19 cellular contexts compared by ENCODE assay signal in genomic region chr3:151969026-151969658, GRCh38.
DNase-seq lines count a peak whose midpoint lies in the region; ATAC-seq, FAIRE-seq and TF ChIP-seq lines count a peak whose summit lies in the region.
"Had no signal": no experiment of that assay in that cellular context is flagged by ENCODE, and none has a peak within 500 bp of the region (broad histone marks: within the 10 kb centered on the region; RNA-seq: fewer than 3 reads in every experiment).

No MANE protein-coding gene starts in this region.

- H3K9ac ChIP-seq in K562 (ENCODE audit: insufficient read depth in 1 of 2, low read depth in 2 of 2, low read length in 2 of 2) (no peak overlapping the region), PC-3 (ENCODE audit: low read length) (no peak overlapping the region)

- DNase-seq in cardiac muscle cell (ENCODE audit: low read depth in 1 of 2, low spot score in 1 of 2) (no peak), left ventricle myocardium superior (no peak), K562 (ENCODE audit: extremely low read depth in 1 of 4, low spot score in 3 of 4) (no peak), left lobe of liver (ENCODE audit: low spot score) (no peak), PC-3 (no peak), NK-92 (lab: John Stamatoyannopoulos, UW; ENCODE audit: unreplicated experiment) (no peak)
- no peak for DNase-seq in CD8-positive, alpha-beta memory T cell
- DNase-seq: CD4-positive, CD25-positive, alpha-beta regulatory T cell; DND-41; GF-D8; GOT3; MV-4-11; NCI-H1417 treated with DMSO at 0.1 percent for 48 hours; NCI-H2081; NCI-H2227 treated with DMSO at 0.1 percent for 48 hours; NCI-H524 treated with DMSO at 0.1 percent for 48 hours; PC-9 had no signal

- peak overlapping the region; percentile 50 for H3K27ac ChIP-seq in cardiac muscle cell
- H3K27ac ChIP-seq in K562 (ENCODE audit: extremely low read depth, low read depth, low read length), result no peak overlapping the region
- H3K27ac ChIP-seq in PC-3 (ENCODE audit: low read length), result no peak overlapping the region
- H3K27ac ChIP-seq in CD8-positive, alpha-beta memory T cell (ENCODE audit: low read depth, low read length), result no peak overlapping the region
- H3K27ac ChIP-seq: PC-9 had no signal

- H3K4me2 ChIP-seq in K562 (ENCODE audit: insufficient read depth, low read length) (no peak overlapping the region), PC-3 (ENCODE audit: low read length) (no peak overlapping the region)
- H3K4me2 ChIP-seq: PC-9 had no signal

- H3K79me2 ChIP-seq in K562 (ENCODE audit: control insufficient read depth, insufficient read depth, low read length) (no peaks in the 10 kb centered on the region), PC-3 (ENCODE audit: low read length) (no peaks in the 10 kb centered on the region)

- ATAC-seq in left ventricle myocardium superior (no peak), K562 (no peak), left lobe of liver (peak; percentile 60), PC-3 (no peak), HG02623 (IDR thresholded peaks at IDR 0.05; ENCODE audit: unreplicated experiment) (no peak)

- POLR2A ChIA-PET in K562 (lab: Yijun Ruan, JAX) (no interaction called here), PC-3 (lab: Charles Lee; ENCODE audit: unreplicated experiment) (no interaction called here)
- POLR2A ChIA-PET in CD8-positive, alpha-beta memory T cell (lab: Charles Lee), result no interaction called here

- peaks cover 0 to 7% (median 0%) of the 10 kb centered on the region in 5 donors for H3K9me3 Mint-ChIP-seq in CD8-positive, alpha-beta memory T cell

- H3K27me3 Mint-ChIP-seq in CD8-positive, alpha-beta memory T cell, result peaks cover 6 to 13% of the 10 kb centered on the region in 2 donors

- no TSS peak for BruUV-seq in K562 (replicated peaks; lab: Mats Ljungman, UMichigan)
- BruUV-seq in PC-3 (replicated peaks; lab: Mats Ljungman, UMichigan), result no TSS peak

- H4K20me1 ChIP-seq in K562 (replicated peaks; ENCODE audit: control insufficient read depth, insufficient read depth, low read length) (no peaks in the 10 kb centered on the region), PC-3 (ENCODE audit: low read length) (no peaks in the 10 kb centered on the region)

- in situ Hi-C loops in K562 (cut with MboI), result no loop called here

- TF ChIP-seq EP300 in K562 (IDR thresholded peaks at IDR 0.05; ENCODE audit: low read length), result no peak

- H2AFZ ChIP-seq in K562 (ENCODE audit: low read depth, low read length), result no peak overlapping the region
- no peak overlapping the region for H2AFZ ChIP-seq in PC-3 (ENCODE audit: low read length)
- H2AFZ ChIP-seq: PC-9 had no signal

- H3K9me2 ChIP-seq in PC-3 (replicated peaks; ENCODE audit: low read length), result no peaks in the 10 kb centered on the region

- 8% methylated on average over 2 of the region's 2 CpGs for WGBS in K562 (ENCODE audit: insufficient coverage, low coverage, missing lambda C conversion rate)

- no peaks in the 10 kb centered on the region for H3K4me1 Mint-ChIP-seq in CD8-positive, alpha-beta memory T cell
- H3K4me1 Mint-ChIP-seq: CD4-positive, CD25-positive, alpha-beta regulatory T cell had no signal

- no peaks in the 10 kb centered on the region for H3K36me3 ChIP-seq in cardiac muscle cell
- no peaks in the 10 kb centered on the region for H3K36me3 ChIP-seq in K562 (ENCODE audit: control insufficient read depth, insufficient read depth, low read length)
- no peaks in the 10 kb centered on the region for H3K36me3 ChIP-seq in PC-3 (ENCODE audit: low read depth, low read length)
- no peaks in the 10 kb centered on the region for H3K36me3 ChIP-seq in CD8-positive, alpha-beta memory T cell (ENCODE audit: insufficient read depth, low read length)

- peaks cover 38% of the 10 kb centered on the region for H3K4me1 ChIP-seq in cardiac muscle cell (ENCODE audit: low read depth)
- H3K4me1 ChIP-seq in K562 (replicated peaks in 1 of 2; ENCODE audit: control insufficient read depth in 2 of 2, insufficient read depth in 2 of 2, low read length in 2 of 2), result no peaks in the 10 kb centered on the region
- H3K4me1 ChIP-seq in PC-3 (ENCODE audit: insufficient read depth, low read length), result peaks cover 31% of the 10 kb centered on the region
- no peaks in the 10 kb centered on the region for H3K4me1 ChIP-seq in CD8-positive, alpha-beta memory T cell (ENCODE audit: insufficient read depth, low read length)

- no peak for TF ChIP-seq POLR2A in K562 (conservative IDR thresholded peaks at IDR 0.05)

- no peak overlapping the region for H3K4me3 ChIP-seq in cardiac muscle cell
- no peak overlapping the region for H3K4me3 ChIP-seq in K562
- H3K4me3 ChIP-seq in PC-3 (ENCODE audit: low read length), result no peak overlapping the region
- H3K4me3 ChIP-seq in CD8-positive, alpha-beta memory T cell (ENCODE audit: low read length), result no peak overlapping the region
- H3K4me3 ChIP-seq: PC-9 had no signal

- FAIRE-seq in K562 (lab: Jason Lieb, UNC), result no peak
- FAIRE-seq: A204.1 had no signal

- no peaks in the 10 kb centered on the region for H3K27me3 ChIP-seq in cardiac muscle cell
- no peaks in the 10 kb centered on the region for H3K27me3 ChIP-seq in K562 (ENCODE audit: control insufficient read depth in 2 of 2, insufficient read depth in 2 of 2, low read length in 2 of 2)
- no peaks in the 10 kb centered on the region for H3K27me3 ChIP-seq in PC-3 (ENCODE audit: low read length)
- H3K27me3 ChIP-seq in CD8-positive, alpha-beta memory T cell (ENCODE audit: insufficient read depth, low read length, poor library complexity, severe bottlenecking), result no peaks in the 10 kb centered on the region

- no peak overlapping the region for H3K4me3 Mint-ChIP-seq in CD8-positive, alpha-beta memory T cell
- H3K4me3 Mint-ChIP-seq: CD4-positive, CD25-positive, alpha-beta regulatory T cell had no signal

- H3K9me1 ChIP-seq in K562 (ENCODE audit: control insufficient read depth, insufficient read depth, low read length), result no peaks in the 10 kb centered on the region

- no peak for TF ChIP-seq RAD21 in K562 (CRISPR knock-in tag; conservative IDR thresholded peaks at IDR 0.05 in 1 of 2, IDR thresholded peaks at IDR 0.05 in 1 of 2)

- H3K9me3 ChIP-seq in cardiac muscle cell (ENCODE audit: low read depth) (no peaks in the 10 kb centered on the region), K562 (replicated peaks; ENCODE audit: control insufficient read depth, insufficient read depth, low read depth, low read length) (no peaks in the 10 kb centered on the region), PC-3 (ENCODE audit: low read length) (no peaks in the 10 kb centered on the region)
- H3K9me3 ChIP-seq in CD8-positive, alpha-beta memory T cell (ENCODE audit: low read length), result no peaks in the 10 kb centered on the region

- H3K27ac Mint-ChIP-seq in CD8-positive, alpha-beta memory T cell, result no peak overlapping the region
- H3K27ac Mint-ChIP-seq: CD4-positive, CD25-positive, alpha-beta regulatory T cell had no signal

- CTCF ChIA-PET in K562 (lab: Yijun Ruan, JAX; ENCODE audit: low intra/inter-chr PET ratio) (no interaction called here), PC-3 (lab: Charles Lee) (no interaction called here)
- CTCF ChIA-PET in CD8-positive, alpha-beta memory T cell (lab: Charles Lee), result no interaction called here

- H3F3A ChIP-seq in PC-3 (ENCODE audit: low read length, unreplicated experiment), result no peaks in the 10 kb centered on the region

- no peak for TF ChIP-seq CTCF in cardiac muscle cell (IDR thresholded peaks at IDR 0.05; ENCODE audit: low read depth, low read length)
- no peak for TF ChIP-seq CTCF in K562 (IDR thresholded peaks at IDR 0.05 in 2 of 3, conservative IDR thresholded peaks at IDR 0.05 in 1 of 3; ENCODE audit: insufficient read depth in 2 of 3, low read depth in 1 of 3, low read length in 3 of 3)
- TF ChIP-seq CTCF in PC-3 (conservative IDR thresholded peaks at IDR 0.05; ENCODE audit: low read depth, low read length), result no peak

- no peaks in the 10 kb centered on the region for H3K36me3 Mint-ChIP-seq in CD8-positive, alpha-beta memory T cell
- H3K36me3 Mint-ChIP-seq: CD4-positive, CD25-positive, alpha-beta regulatory T cell had no signal

- intact Hi-C loops in left ventricle myocardium superior (cut with micrococcal nuclease) (no loop called here), K562 (cut with micrococcal nuclease) (no loop called here), PC-3 (cut with micrococcal nuclease) (no loop called here)

TF ChIP-seq in K562, 482 proteins besides CTCF, POLR2A, EP300 and RAD21:
- TF ChIP-seq MAFK (IDR thresholded peaks at IDR 0.05; ENCODE audit: low read length), result peak; percentile 72
- TF ChIP-seq MYNN (IDR thresholded peaks at IDR 0.05), result no peak
- no peak for TF ChIP-seq MYNN (CRISPR knock-in tag; IDR thresholded peaks at IDR 0.05)
- TF ChIP-seq ZNF778 (CRISPR knock-in tag; IDR thresholded peaks at IDR 0.05), result no peak
- TF ChIP-seq MAFF (IDR thresholded peaks at IDR 0.05; ENCODE audit: low read length), result peak; percentile 77
- TF ChIP-seq C11orf30 (IDR thresholded peaks at IDR 0.05; ENCODE audit: low read depth), result peak; percentile 74
- TF ChIP-seq MAFG (tag; conservative IDR thresholded peaks at IDR 0.05), result peak; percentile 49
- TF ChIP-seq ZNF316 (IDR thresholded peaks at IDR 0.05), result peak; percentile 78
